8 cellular contexts compared by ENCODE assay signal in genomic region chr1:152047607-152047953, GRCh38. TPM values are rescaled to one million over a fixed set of nuclear protein-coding genes. Genes with fewer than 3 reads are reported as not detected.
DNase-seq lines count a peak whose midpoint lies in the region; ATAC-seq and TF ChIP-seq lines count a peak whose summit lies in the region.

No MANE protein-coding gene starts in this region.

- ATAC-seq in GM18868 (IDR thresholded peaks at IDR 0.05; ENCODE audit: unreplicated experiment) = no peak

- intact Hi-C loops in OCI-LY7 (cut with micrococcal nuclease; ENCODE audit: unreplicated experiment) = no loop called here

- no peaks in the 10 kb centered on the region for H4K20me1 ChIP-seq in OCI-LY7 (ENCODE audit: insufficient read depth, low read length)

- DNase-seq in GM06990 (ENCODE audit: extremely low read depth, insufficient read length) (no peak), OCI-LY7 (ENCODE audit: low spot score) (peak; percentile 6), coronary artery (ENCODE audit: low spot score) (peak; percentile 81), pons (ENCODE audit: low spot score) (no peak), NOMO-1 treated with dmso at 0.1 percent for 144 hours (lab: John Stamatoyannopoulos, UW; ENCODE audit: unreplicated experiment) (no peak), NCI-H146 (lab: John Stamatoyannopoulos, UW) (no peak)

- H3K27me3 ChIP-seq in GM06990 (replicated peaks; ENCODE audit: control insufficient read depth, insufficient read depth, low read length) (no peaks in the 10 kb centered on the region), muscle layer of duodenum (ENCODE audit: low read depth, low read length) (no peaks in the 10 kb centered on the region)

- H3K4me3 ChIP-seq in GM06990 (replicated peaks; ENCODE audit: low read depth, low read length) (peak overlapping the region; percentile 46), OCI-LY7 (ENCODE audit: low read depth, low read length, poor library complexity, severe bottlenecking) (peak overlapping the region; percentile 14), coronary artery (peak overlapping the region; percentile 52), muscle layer of duodenum (ENCODE audit: low read depth in 1 of 2, low read length in 2 of 2) (peak overlapping the region; percentile 48 to 49)

- no peaks in the 10 kb centered on the region for H3K9me2 ChIP-seq in OCI-LY7 (ENCODE audit: insufficient read depth, low read length)

- TSS peak; percentile 86 for BruUV-seq in OCI-LY7 (replicated peaks; lab: Mats Ljungman, UMichigan)

- H2AFZ ChIP-seq in OCI-LY7 (ENCODE audit: low read length) = peak overlapping the region; percentile 91

- peak overlapping the region; percentile 63 for H3K27ac ChIP-seq in OCI-LY7 (ENCODE audit: low read depth, low read length, poor library complexity, severe bottlenecking)
- peak overlapping the region; percentile 92 to 93 for H3K27ac ChIP-seq in coronary artery
- H3K27ac ChIP-seq in muscle layer of duodenum (ENCODE audit: low read length) = peak overlapping the region; percentile 99

- POLR2A ChIA-PET in OCI-LY7 (lab: Charles Lee) = interaction anchor here (0.6 to 6.2 kb wide), 5 partner anchors 8 to 166 kb away, joined by 3 to 38 read pairs (median 4); partner anchors contain the start of gene S100A11

- no peaks in the 10 kb centered on the region for H3K79me2 ChIP-seq in OCI-LY7 (ENCODE audit: insufficient read depth, low read depth, low read length)

- TF ChIP-seq CTCF in GM06990 (IDR thresholded peaks at IDR 0.05; ENCODE audit: insufficient read depth, low read length, poor library complexity, severe bottlenecking) (no peak), OCI-LY7 (conservative IDR thresholded peaks at IDR 0.05; ENCODE audit: low read length) (no peak), coronary artery (IDR thresholded peaks at IDR 0.05) (no peak)

- CTCF ChIA-PET in OCI-LY7 (lab: Charles Lee; ENCODE audit: unreplicated experiment) = no interaction called here

- no peaks in the 10 kb centered on the region for H3K9me3 ChIP-seq in OCI-LY7 (ENCODE audit: low read length)
- H3K9me3 ChIP-seq in muscle layer of duodenum (ENCODE audit: control insufficient read depth in 1 of 2, low read length in 2 of 2) = no peaks in the 10 kb centered on the region

- H3K36me3 ChIP-seq in GM06990 (ENCODE audit: control insufficient read depth, insufficient read depth, low read length) (no peaks in the 10 kb centered on the region), OCI-LY7 (ENCODE audit: insufficient read depth, low read length) (no peaks in the 10 kb centered on the region), muscle layer of duodenum (ENCODE audit: control insufficient read depth in 1 of 2, insufficient read depth in 2 of 2, low read length in 2 of 2) (no peaks in the 10 kb centered on the region)

- peak overlapping the region; percentile 57 for H3K4me2 ChIP-seq in OCI-LY7 (ENCODE audit: low read length)

- peaks cover 17% of the 10 kb centered on the region for H3K4me1 ChIP-seq in OCI-LY7 (ENCODE audit: insufficient read depth, low read length, poor library complexity, severe bottlenecking)
- H3K4me1 ChIP-seq in muscle layer of duodenum (ENCODE audit: control insufficient read depth in 1 of 2, insufficient read depth in 2 of 2, low read length in 2 of 2) = peaks cover 0 to 10% of the 10 kb centered on the region in 2 donors

RNA-seq across cellular contexts. Expression of gene S100A11, which starts 10.8 kb away (rescaled TPM):
- total RNA-seq in OCI-LY7 (2014; rRNA removed; shearing (Covaris generic)) = not detected in 2 replicates
- 24.3 and 27.1 TPM in 2 replicates for total RNA-seq in OCI-LY7 (2022)

RNA-seq across cellular contexts. Expression of gene TCHHL1, which starts 41.3 kb away (rescaled TPM):
- total RNA-seq in OCI-LY7 (2014; rRNA removed; shearing (Covaris generic)) = not detected in 2 replicates
- not detected in 2 replicates for total RNA-seq in OCI-LY7 (2022)

RNA-seq across cellular contexts. Expression of gene S100A10, which starts 53.9 kb away (rescaled TPM):
- total RNA-seq in OCI-LY7 (2014; rRNA removed; shearing (Covaris generic)) = not detected in 2 replicates
- total RNA-seq in OCI-LY7 (2022) = 2.6 and 4.1 TPM in 2 replicates

Comparison
In these comparisons a context has a peak if more than half of its experiments do, and no peak if none do; other contexts are left out.
1. DNase-seq: peak in OCI-LY7 (single experiment) and coronary artery (single experiment); none in GM06990 (single experiment), pons (single experiment), NOMO-1 treated with dmso at 0.1 percent for 144 hours (single experiment) and NCI-H146 (single experiment).
2. Peak in every context shown above with its lines, with median percentiles within 50 percentile points of each other: H3K4me3 ChIP-seq and H3K27ac ChIP-seq.